In the genomic region with DNA sequence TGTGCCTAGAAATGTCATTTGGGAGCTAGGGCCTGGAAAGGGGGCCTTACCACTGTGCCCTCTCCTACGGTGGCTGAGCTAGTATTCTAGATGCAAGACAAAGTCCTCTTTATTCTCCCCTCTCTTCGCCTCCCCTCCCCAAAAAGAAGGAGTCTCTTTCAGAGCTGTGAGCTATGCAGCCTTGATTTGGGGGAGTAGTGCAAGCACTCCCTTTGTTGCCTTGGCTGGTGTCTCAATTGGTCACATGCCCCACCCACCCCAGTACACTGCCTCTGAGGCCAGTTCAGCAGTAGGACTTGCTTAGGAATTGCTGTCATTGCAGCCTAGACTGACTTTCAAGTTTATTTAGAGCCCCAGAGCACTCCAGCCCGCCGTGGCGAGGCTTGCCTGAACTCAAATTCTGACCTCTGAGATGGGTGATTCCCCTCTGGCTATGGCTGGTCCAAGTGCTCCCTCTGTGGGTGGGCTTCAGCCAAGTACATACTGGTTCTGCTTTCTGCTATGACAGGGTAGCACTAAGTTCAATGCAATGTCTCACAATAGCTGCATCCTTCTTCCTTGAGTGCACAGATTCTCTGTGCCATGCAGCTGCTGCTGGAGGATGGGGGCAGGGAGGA, we compare ENCODE assay signal across 8 cellular contexts. TPM values are rescaled to one million over a fixed set of nuclear protein-coding genes. Genes with fewer than 3 reads are reported as not detected.
A peak's percentile ranks its signal among the peaks of the same experiment; 100 is the strongest.
DNase-seq lines count a peak whose midpoint lies in the region; ATAC-seq lines count a peak whose summit lies in the region.

No MANE protein-coding gene starts in this region.

- H2BK120ac ChIP-seq in mesenchymal stem cell (ENCODE audit: low read depth, low read length) = no peak overlapping the region

- H3K9me3 ChIP-seq in mesenchymal stem cell (ENCODE audit: control insufficient read depth, low read length) = no peaks in the 10 kb centered on the region

- no peaks in the 10 kb centered on the region for H3K79me1 ChIP-seq in mesenchymal stem cell (replicated peaks; ENCODE audit: low read length, poor library complexity, severe bottlenecking)

- H3K36me3 ChIP-seq in mesenchymal stem cell (ENCODE audit: control insufficient read depth in 1 of 2, insufficient read depth in 2 of 2, low read depth in 1 of 2, low read length in 2 of 2) = no peaks in the 10 kb centered on the region

- ATAC-seq in GM21515 (IDR thresholded peaks at IDR 0.05; ENCODE audit: unreplicated experiment) (peak; percentile 95), HG03558 (IDR thresholded peaks at IDR 0.05; ENCODE audit: extremely low read depth, unreplicated experiment) (peak; percentile 96)

- H4K8ac ChIP-seq in mesenchymal stem cell (ENCODE audit: low read length) = no peak overlapping the region

- no peak overlapping the region for H3K14ac ChIP-seq in mesenchymal stem cell (ENCODE audit: low read length in 2 of 2)

- DNase-seq in SHP77 (lab: John Stamatoyannopoulos, UW) (peak; percentile 10 to 15), SHP77 treated with DMSO at 0.1 percent for 48 hours (lab: John Stamatoyannopoulos, UW) (no peak), mesenchymal stem cell (peak; percentile 17), NCI-H510A treated with DMSO at 0.1 percent for 48 hours (lab: John Stamatoyannopoulos, UW) (no peak), NCI-H2227 (lab: John Stamatoyannopoulos, UW; ENCODE audit: unreplicated experiment) (no peak)
- DNase-seq in activated CD8-positive, alpha-beta memory T cell treated with anti-CD3 and anti-CD28 coated beads, Interleukin-2, amount 50 U/mL, for 48 hours = peak; percentile 56

- WGBS in mesenchymal stem cell = 54% methylated on average over 4 of the region's 5 CpGs

- H3K27ac ChIP-seq in mesenchymal stem cell (ENCODE audit: low read length, poor library complexity, severe bottlenecking) = no peak overlapping the region

- no peak overlapping the region for H4K91ac ChIP-seq in mesenchymal stem cell (ENCODE audit: low read length)

- no peak overlapping the region for H3K4me3 ChIP-seq in mesenchymal stem cell (ENCODE audit: insufficient read depth in 1 of 2, low read depth in 1 of 2, low read length in 2 of 2)

- H3K4me1 ChIP-seq in mesenchymal stem cell (ENCODE audit: control insufficient read depth, insufficient read depth, low read depth, low read length) = no peaks in the 10 kb centered on the region

- H3K18ac ChIP-seq in mesenchymal stem cell (ENCODE audit: low read depth in 1 of 2, low read length in 2 of 2) = no peak overlapping the region

- no peak overlapping the region for H2BK5ac ChIP-seq in mesenchymal stem cell (ENCODE audit: low read depth, low read length, poor library complexity, severe bottlenecking)

- H2AFZ ChIP-seq in mesenchymal stem cell (ENCODE audit: low read depth, low read length) = no peak overlapping the region

- H3K9ac ChIP-seq in mesenchymal stem cell (ENCODE audit: low read length) = no peak overlapping the region

- no peak overlapping the region for H2BK15ac ChIP-seq in mesenchymal stem cell (ENCODE audit: low read depth, poor library complexity, severe bottlenecking)

- no peak overlapping the region for H2AK5ac ChIP-seq in mesenchymal stem cell (ENCODE audit: low read length, severe bottlenecking)

- no peak overlapping the region for H3K4me2 ChIP-seq in mesenchymal stem cell (ENCODE audit: low read length, poor library complexity, severe bottlenecking)

- H3K23ac ChIP-seq in mesenchymal stem cell (ENCODE audit: low read length in 2 of 2) = no peak overlapping the region

- H3K27me3 ChIP-seq in mesenchymal stem cell (ENCODE audit: control insufficient read depth in 1 of 2, insufficient read depth in 1 of 2, low read length in 2 of 2) = no peaks in the 10 kb centered on the region

- H3K4ac ChIP-seq in mesenchymal stem cell (ENCODE audit: low read depth in 1 of 2, low read length in 2 of 2) = no peak overlapping the region

- H2BK12ac ChIP-seq in mesenchymal stem cell (ENCODE audit: low read length in 2 of 2) = no peak overlapping the region

RNA-seq across cellular contexts. Expression of gene FBXO33, which starts 37.0 kb away (rescaled TPM):
- 10.4 TPM for polyA plus RNA-seq in mesenchymal stem cell (2013, experiment 1 of 2)
- 11.3 TPM for polyA plus RNA-seq in mesenchymal stem cell (2013, experiment 2 of 2)

Comparison
In these comparisons a context has a peak if more than half of its experiments do, and no peak if none do; other contexts are left out.
1. DNase-seq: peak in SHP77 (2 of 2), activated CD8-positive, alpha-beta memory T cell treated with anti-CD3 and anti-CD28 coated beads, Interleukin-2, amount 50 U/mL, for 48 hours (single experiment) and mesenchymal stem cell (single experiment); none in SHP77 treated with DMSO at 0.1 percent for 48 hours (single experiment), NCI-H510A treated with DMSO at 0.1 percent for 48 hours (single experiment) and NCI-H2227 (single experiment).